ENCODE assay signal across 32 cellular contexts in genomic region chr1:212675675-212676074, GRCh38. TPM values are rescaled to one million over a fixed set of nuclear protein-coding genes. Genes with fewer than 3 reads are reported as not detected.
"Had no signal": no experiment of that assay in that cellular context is flagged by ENCODE, and none has a peak within 500 bp of the region (broad histone marks: within the 10 kb centered on the region; RNA-seq: fewer than 3 reads in every experiment).

No MANE protein-coding gene starts in this region.

- H3K4me3 Mint-ChIP-seq: naive thymus-derived CD8-positive, alpha-beta T cell; natural killer cell treated with Interleukin-12 subunit alpha and Interleukin-12 subunit beta and Interleukin-15 and Interleukin-18, amount 100 ng/mL, for 72 hours; nephron progenitor cell; neural crest cell; stimulated activated memory B cell treated with anti-CD40 and anti-IgM and Interleukin-4, amounts not matched to agents 10 μg/mL and 1 μg/mL and 100 μg/mL, for 72 hours; stimulated activated naive CD8-positive, alpha-beta T cell treated with anti-CD3 and anti-CD28 coated beads, Interleukin-15, amount 100 ng/mL, for 72 hours; type B pancreatic cell had no signal

- H3K27ac Mint-ChIP-seq: naive thymus-derived CD8-positive, alpha-beta T cell; natural killer cell treated with Interleukin-12 subunit alpha and Interleukin-12 subunit beta and Interleukin-15 and Interleukin-18, amount 100 ng/mL, for 72 hours; nephron progenitor cell; progenitor cell of endocrine pancreas; stimulated activated memory B cell treated with anti-CD40 and anti-IgM and Interleukin-4, amounts not matched to agents 10 μg/mL and 1 μg/mL and 100 μg/mL, for 72 hours; type B pancreatic cell had no signal

- H3K27me3 ChIP-seq: neutrophil, spleen, suprapubic skin, testis, tibial artery, upper lobe of right lung, uterus had no signal

- H3K9me3 Mint-ChIP-seq: naive thymus-derived CD8-positive, alpha-beta T cell; natural killer cell treated with Interleukin-12 subunit alpha and Interleukin-12 subunit beta and Interleukin-15 and Interleukin-18, amount 100 ng/mL, for 72 hours; nephron progenitor cell; neural crest cell; stimulated activated memory B cell treated with anti-CD40 and anti-IgM and Interleukin-4, amounts not matched to agents 10 μg/mL and 1 μg/mL and 100 μg/mL, for 72 hours; stimulated activated naive CD8-positive, alpha-beta T cell treated with anti-CD3 and anti-CD28 coated beads, Interleukin-15, amount 100 ng/mL, for 72 hours; type B pancreatic cell had no signal

- H3K4me3 ChIP-seq: psoas muscle, skin epidermis, smooth muscle cell, spleen, suprapubic skin, testis, tibial artery, transverse colon, upper lobe of right lung, uterus had no signal

- H3K27ac ChIP-seq: neutrophil, parathyroid adenoma, psoas muscle, skin epidermis, spleen, suprapubic skin, testis, tibial artery, transverse colon, upper lobe of right lung, uterus had no signal

- H3K36me3 ChIP-seq: neutrophil, spleen, suprapubic skin, tibial artery, transverse colon, upper lobe of right lung, uterus had no signal

- H3K27me3 Mint-ChIP-seq: stimulated activated memory B cell treated with anti-CD40 and anti-IgM and Interleukin-4, amounts not matched to agents 10 μg/mL and 1 μg/mL and 100 μg/mL, for 72 hours had no signal

- DNase-seq: naive thymus-derived CD8-positive, alpha-beta T cell; nephron progenitor cell; nucleus accumbens; posterior cingulate gyrus; psoas muscle; right cardiac atrium; spleen; stimulated activated CD4-positive, alpha-beta T cell treated with anti-CD3 and anti-CD28 coated beads, Interleukin-12 subunit alpha, Interleukin-12 subunit beta, amount 100 ng/mL, for 4 hours; stimulated activated CD4-positive, alpha-beta T cell treated with anti-CD3 and anti-CD28 coated beads, Interleukin-1b, Interleukin-23, amount 100 ng/mL, for 48 hours; stimulated activated CD4-positive, alpha-beta T cell treated with anti-CD3 and anti-CD28 coated beads, Interleukin-4, amount 100 ng/mL, for 1 hour; stimulated activated CD4-positive, alpha-beta T cell treated with anti-CD3 and anti-CD28 coated beads, Interleukin-4, amount 100 ng/mL, for 4 hours; stimulated activated CD8-positive, alpha-beta memory T cell treated with anti-CD3 and anti-CD28 coated beads, Interleukin-4, amount 100 ng/mL, for 48 hours; stimulated activated naive CD4-positive, alpha-beta T cell; stimulated activated naive CD8-positive, alpha-beta T cell treated with anti-CD3 and anti-CD28 coated beads, Interleukin-15, amount 100 ng/mL, for 72 hours; stimulated activated naive CD8-positive, alpha-beta T cell treated with anti-CD3 and anti-CD28 coated beads, Interleukin-15, Interleukin-2, amounts not matched to agents 100 U/mL and 50 U/mL, for 24 hours; substantia nigra; testis; tibial artery; transverse colon; upper lobe of right lung; uterus had no signal

- H3K4me1 ChIP-seq: parathyroid adenoma, psoas muscle, testis, tibial artery, upper lobe of right lung, uterus had no signal

- H3K36me3 Mint-ChIP-seq: naive thymus-derived CD8-positive, alpha-beta T cell; natural killer cell treated with Interleukin-12 subunit alpha and Interleukin-12 subunit beta and Interleukin-15 and Interleukin-18, amount 100 ng/mL, for 72 hours; stimulated activated memory B cell treated with anti-CD40 and anti-IgM and Interleukin-4, amounts not matched to agents 10 μg/mL and 1 μg/mL and 100 μg/mL, for 72 hours; type B pancreatic cell had no signal

- H2AFZ ChIP-seq: parathyroid adenoma had no signal

- ATAC-seq: naive thymus-derived CD8-positive, alpha-beta T cell; natural killer cell treated with Interleukin-12 subunit alpha and Interleukin-12 subunit beta and Interleukin-15 and Interleukin-18, amount 100 ng/mL, for 72 hours; psoas muscle; right cardiac atrium; sciatic nerve; stimulated activated memory B cell treated with anti-CD40 and anti-IgM and Interleukin-4, amounts not matched to agents 10 μg/mL and 1 μg/mL and 100 μg/mL, for 72 hours; stimulated activated naive CD8-positive, alpha-beta T cell treated with anti-CD3 and anti-CD28 coated beads, Interleukin-15, amount 100 ng/mL, for 72 hours; stimulated activated naive CD8-positive, alpha-beta T cell treated with anti-CD3 and anti-CD28 coated beads, Interleukin-15, Interleukin-2, amounts not matched to agents 100 U/mL and 50 U/mL, for 24 hours; upper lobe of right lung had no signal

- H3K9me3 ChIP-seq: neutrophil, psoas muscle, spleen, suprapubic skin, testis, tibial artery, transverse colon, upper lobe of right lung, uterus had no signal

- H3K4me2 ChIP-seq: smooth muscle cell had no signal

- H3K79me2 ChIP-seq: parathyroid adenoma had no signal

- H3K9ac ChIP-seq: parathyroid adenoma had no signal

RNA-seq across cellular contexts. Expression of gene BATF3, which starts 24.0 kb away (rescaled TPM):
- total RNA-seq: neural crest cell had no signal
